In genomic region chr22:35524966-35525686, GRCh38 we compare ENCODE assay signal across 12 cellular contexts. TPM values are rescaled to one million over a fixed set of nuclear protein-coding genes. Genes with fewer than 3 reads are reported as not detected.
DNase-seq lines count a peak whose midpoint lies in the region; ATAC-seq lines count a peak whose summit lies in the region.
"Had no signal": no experiment of that assay in that cellular context is flagged by ENCODE, and none has a peak within 500 bp of the region (broad histone marks: within the 10 kb centered on the region; RNA-seq: fewer than 3 reads in every experiment).

No MANE protein-coding gene starts in this region.

- intact Hi-C loops in sciatic nerve (cut with DNase I), result no loop called here

- DNase-seq in DMS79 (lab: John Stamatoyannopoulos, UW) (peak; percentile 70), NCI-H446 (lab: John Stamatoyannopoulos, UW) (peak; percentile 79 to 88), epidermal melanocyte (ENCODE audit: insufficient read length, low spot score) (peak; percentile 54), sciatic nerve (ENCODE audit: low spot score) (no peak), SKM-1 (lab: John Stamatoyannopoulos, UW; ENCODE audit: unreplicated experiment) (no peak), GM19240 (ENCODE audit: insufficient read length, low spot score) (no peak)
- DNase-seq in stimulated activated CD4-positive, alpha-beta T cell treated with anti-CD3 and anti-CD28 coated beads, Interleukin-4, amount 100 ng/mL, for 24 hours, result no peak
- DNase-seq: activated effector memory CD4-positive, alpha-beta T cell treated with anti-CD3 and anti-CD28 coated beads, Interleukin-2, amount 50 U/mL, for 16 hours; cortex of kidney; DMS53; NCI-H1048 had no signal

- peak; percentile 86 for ATAC-seq in sciatic nerve

RNA-seq across cellular contexts. Expression of gene RASD2, which starts 15.5 kb away (rescaled TPM):
- total RNA-seq in sciatic nerve, result 0.45 TPM
- total RNA-seq: lung microvascular endothelial cell had no signal

Comparison
In these comparisons a context has a peak if more than half of its experiments do, and no peak if none do; other contexts are left out.
1. DNase-seq: peak in DMS79 (single experiment), NCI-H446 (2 of 2) and epidermal melanocyte (single experiment); none in sciatic nerve (single experiment), SKM-1 (single experiment), GM19240 (single experiment) and stimulated activated CD4-positive, alpha-beta T cell treated with anti-CD3 and anti-CD28 coated beads, Interleukin-4, amount 100 ng/mL, for 24 hours (single experiment).